Comparison of ENCODE assay signal across 8 cellular contexts in the genomic region with DNA sequence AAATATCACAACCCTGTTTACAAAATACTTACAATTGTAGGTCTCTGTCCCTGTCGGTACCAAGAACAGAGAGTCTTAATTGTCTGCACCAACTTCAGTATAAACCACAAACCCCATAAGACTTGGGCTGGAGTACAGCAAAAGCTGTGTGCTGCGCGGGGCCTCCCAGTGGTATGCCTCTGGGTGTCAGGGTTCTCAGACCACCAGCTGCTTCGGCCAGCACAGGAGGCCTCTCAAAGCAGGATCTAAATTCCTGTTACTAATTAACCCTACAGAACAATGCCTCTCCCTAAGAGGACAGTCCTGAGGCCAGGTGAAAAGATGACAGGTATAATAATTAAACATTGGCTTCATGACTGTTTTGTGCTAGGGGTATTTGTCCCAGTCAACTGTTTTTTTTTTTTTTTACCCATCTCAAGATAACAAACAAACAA. TPM values are rescaled to one million over a fixed set of nuclear protein-coding genes. Genes with fewer than 3 reads are reported as not detected.
DNase-seq lines count a peak whose midpoint lies in the region; ATAC-seq, FAIRE-seq and TF ChIP-seq lines count a peak whose summit lies in the region.

No MANE protein-coding gene starts in this region.

- no peak for TF ChIP-seq CTCF in kidney (IDR thresholded peaks at IDR 0.05; ENCODE audit: borderline replicate concordance, extremely low read depth, insufficient read depth)
- TF ChIP-seq CTCF in OCI-LY7 (conservative IDR thresholded peaks at IDR 0.05; ENCODE audit: low read length), result no peak

- no peaks in the 10 kb centered on the region for H3K9me2 ChIP-seq in OCI-LY7 (ENCODE audit: insufficient read depth, low read length)

- H2AFZ ChIP-seq in OCI-LY7 (ENCODE audit: low read length), result no peak overlapping the region

- peaks cover 11% of the 10 kb centered on the region for H3K36me3 ChIP-seq in adipocyte (ENCODE audit: control insufficient read depth, insufficient read depth, low read length, severe bottlenecking)
- H3K36me3 ChIP-seq in kidney (ENCODE audit: control insufficient read depth in 1 of 2, insufficient read depth in 2 of 2, low read length in 2 of 2), result no peaks in the 10 kb centered on the region
- no peaks in the 10 kb centered on the region for H3K36me3 ChIP-seq in thymus (ENCODE audit: control insufficient read depth, insufficient read depth)
- H3K36me3 ChIP-seq in OCI-LY7 (ENCODE audit: insufficient read depth, low read length), result no peaks in the 10 kb centered on the region

- DNase-seq in adipocyte (ENCODE audit: low read depth), result peak; percentile 56
- DNase-seq in kidney, result no peak
- no peak for DNase-seq in posterior vena cava (ENCODE audit: low spot score)
- no peak for DNase-seq in OCI-LY7 (ENCODE audit: low spot score)

- no peaks in the 10 kb centered on the region for H3K79me2 ChIP-seq in OCI-LY7 (ENCODE audit: insufficient read depth, low read depth, low read length)

- H3K4me1 ChIP-seq in adipocyte (ENCODE audit: control insufficient read depth, insufficient read depth, low read length), result peaks cover 39% of the 10 kb centered on the region
- H3K4me1 ChIP-seq in kidney (ENCODE audit: control insufficient read depth in 1 of 2, insufficient read depth in 1 of 2, low read depth in 1 of 2, low read length in 2 of 2), result peaks cover 3 to 20% of the 10 kb centered on the region in 2 donors
- H3K4me1 ChIP-seq in thymus (ENCODE audit: control insufficient read depth, insufficient read depth, low read length), result no peaks in the 10 kb centered on the region
- no peaks in the 10 kb centered on the region for H3K4me1 ChIP-seq in OCI-LY7 (ENCODE audit: insufficient read depth, low read length, poor library complexity, severe bottlenecking)

- H3K4me3 ChIP-seq in adipocyte (ENCODE audit: low read length) (peak overlapping the region; percentile 75), kidney (ENCODE audit: low read length in 2 of 2) (no peak overlapping the region), thymus (ENCODE audit: low read length) (no peak overlapping the region), OCI-LY7 (ENCODE audit: low read depth, low read length, poor library complexity, severe bottlenecking) (no peak overlapping the region)

- H3K27me3 ChIP-seq in adipocyte (replicated peaks; ENCODE audit: control insufficient read depth, insufficient read depth, low read length), result no peaks in the 10 kb centered on the region
- no peaks in the 10 kb centered on the region for H3K27me3 ChIP-seq in thymus (ENCODE audit: control insufficient read depth, insufficient read depth)

- POLR2A ChIA-PET in OCI-LY7 (lab: Charles Lee), result interaction anchor here (1.0 kb wide), 1 partner anchor 12 kb away, joined by 5 read pairs; no protein-coding TSS in a partner anchor

- CTCF ChIA-PET in OCI-LY7 (lab: Charles Lee; ENCODE audit: unreplicated experiment), result no interaction called here

- WGBS in thymus, result 64% methylated on average over 4 of the region's 4 CpGs

- peak; percentile 92 for ATAC-seq in GM18511 (IDR thresholded peaks at IDR 0.05; ENCODE audit: unreplicated experiment)
- peak; percentile 85 for ATAC-seq in HG03097 (IDR thresholded peaks at IDR 0.05; ENCODE audit: low FRiP score, unreplicated experiment)
- ATAC-seq in GM19328 (IDR thresholded peaks at IDR 0.05; ENCODE audit: unreplicated experiment), result no peak

- H3K9me3 ChIP-seq in adipocyte (ENCODE audit: control insufficient read depth, low read length), result no peaks in the 10 kb centered on the region
- no peaks in the 10 kb centered on the region for H3K9me3 ChIP-seq in kidney (ENCODE audit: control insufficient read depth in 1 of 2, low read length in 2 of 2)
- H3K9me3 ChIP-seq in thymus (ENCODE audit: control insufficient read depth), result no peaks in the 10 kb centered on the region
- H3K9me3 ChIP-seq in OCI-LY7 (ENCODE audit: low read length), result no peaks in the 10 kb centered on the region

- H4K20me1 ChIP-seq in OCI-LY7 (ENCODE audit: insufficient read depth, low read length), result no peaks in the 10 kb centered on the region

- no peak overlapping the region for H3K4me2 ChIP-seq in OCI-LY7 (ENCODE audit: low read length)

- H3K9ac ChIP-seq in adipocyte (ENCODE audit: low read length) (peak overlapping the region; percentile 70), kidney (ENCODE audit: low read length in 2 of 2) (no peak overlapping the region)

- no TSS peak for BruUV-seq in OCI-LY7 (replicated peaks; lab: Mats Ljungman, UMichigan)

- H3K27ac ChIP-seq in kidney (ENCODE audit: low read depth in 2 of 2, low read length in 2 of 2) (peak overlapping the region; percentile 9 to 32), thymus (ENCODE audit: low read depth) (peak overlapping the region; percentile 6), OCI-LY7 (ENCODE audit: low read depth, low read length, poor library complexity, severe bottlenecking) (no peak overlapping the region)

- FAIRE-seq in kidney (lab: Jason Lieb, UNC), result no peak

- intact Hi-C loops in kidney (cut with DNase I), result no loop called here
- intact Hi-C loops in posterior vena cava (cut with DNase I), result loop anchor here in 1 of 2 donors (10.0 kb wide), 1 partner anchor 99 kb away; no protein-coding TSS in a partner anchor
- intact Hi-C loops in OCI-LY7 (cut with micrococcal nuclease; ENCODE audit: unreplicated experiment), result no loop called here

RNA-seq across cellular contexts. Expression of gene SVIL, which starts 1.0 kb away (rescaled TPM):
- 94.4 TPM for total RNA-seq in kidney
- 7.4 TPM for polyA plus RNA-seq in kidney (ENCODE audit: insufficient read depth, low read depth, low replicate concordance)
- polyA plus RNA-seq in thymus, result 25.8 TPM
- total RNA-seq in posterior vena cava, result 100 to 1,000 TPM; 300 to 417 TPM
- total RNA-seq in OCI-LY7 (2014; rRNA removed; shearing (Covaris generic)), result 0.47 and 0.67 TPM in 2 replicates
- total RNA-seq in OCI-LY7 (2022), result 0.68 and 1.5 TPM in 2 replicates

Comparison
In these comparisons a context has a peak if more than half of its experiments do, and no peak if none do; other contexts are left out.
1. RNA of gene SVIL, which starts 1.0 kb away (total RNA-seq): 300 to 417 TPM in posterior vena cava and 94.4 TPM in kidney (single experiment); 0.47 to 1.5 TPM in OCI-LY7; every median in the first group is over 10 times any median in the second.